Comparison of ENCODE assay signal across 10 cellular contexts in genomic region chr15:60583946-60584345, GRCh38.
DNase-seq lines count a peak whose midpoint lies in the region; ATAC-seq and TF ChIP-seq lines count a peak whose summit lies in the region.
"Had no signal": no experiment of that assay in that cellular context is flagged by ENCODE, and none has a peak within 500 bp of the region (broad histone marks: within the 10 kb centered on the region; RNA-seq: fewer than 3 reads in every experiment).

No MANE protein-coding gene starts in this region.

- H3K79me2 ChIP-seq in OCI-LY7 (ENCODE audit: insufficient read depth, low read depth, low read length): no peaks in the 10 kb centered on the region

- CTCF ChIA-PET in OCI-LY7 (lab: Charles Lee; ENCODE audit: unreplicated experiment): no interaction called here

- H4K20me1 ChIP-seq in OCI-LY7 (ENCODE audit: insufficient read depth, low read length): no peaks in the 10 kb centered on the region

- DNase-seq in left ventricle myocardium inferior (no peak), Right ventricle myocardium superior (no peak), OCI-LY7 (ENCODE audit: low spot score) (no peak), epithelial cell of prostate (ENCODE audit: low read depth, low spot score) (no peak), upper lobe of left lung (peak in 1 of 2 donors; percentile 56), foreskin fibroblast (no peak), GF-D8 (lab: John Stamatoyannopoulos, UW) (no peak), NOMO-1 treated with dmso at 0.1 percent for 144 hours (lab: John Stamatoyannopoulos, UW; ENCODE audit: unreplicated experiment) (no peak)

- no peak overlapping the region for H3K4me2 ChIP-seq in OCI-LY7 (ENCODE audit: low read length)

- POLR2A ChIA-PET in OCI-LY7 (lab: Charles Lee): interaction anchor here (0.7 to 1.4 kb wide), 2 partner anchors 333 to 568 kb away, joined by 3 to 4 read pairs; no protein-coding TSS in a partner anchor

- intact Hi-C loops in left ventricle myocardium inferior (cut with micrococcal nuclease): loop anchor here (10.0 kb wide), 2 partner anchors 181 to 461 kb away; no protein-coding TSS in a partner anchor
- intact Hi-C loops in Right ventricle myocardium superior (cut with DNase I): no loop called here
- intact Hi-C loops in OCI-LY7 (cut with micrococcal nuclease; ENCODE audit: unreplicated experiment): loop anchor here (2.0 to 10.0 kb wide), 3 partner anchors 161 to 1251 kb away; no protein-coding TSS in a partner anchor

- H3K9me3 ChIP-seq in left ventricle myocardium inferior (replicated peaks) (no peaks in the 10 kb centered on the region), OCI-LY7 (ENCODE audit: low read length) (no peaks in the 10 kb centered on the region), upper lobe of left lung (no peaks in the 10 kb centered on the region)
- H3K9me3 ChIP-seq: gastroesophageal sphincter had no signal

- no peak for TF ChIP-seq EP300 in upper lobe of left lung (IDR thresholded peaks at IDR 0.05)

- H3K4me3 ChIP-seq in left ventricle myocardium inferior: no peak overlapping the region
- no peak overlapping the region for H3K4me3 ChIP-seq in OCI-LY7 (ENCODE audit: low read depth, low read length, poor library complexity, severe bottlenecking)
- H3K4me3 ChIP-seq in upper lobe of left lung: no peak overlapping the region
- H3K4me3 ChIP-seq in foreskin fibroblast (ENCODE audit: low read depth in 1 of 2, low read length in 2 of 2): no peak overlapping the region
- H3K4me3 ChIP-seq: cardiac muscle cell, gastroesophageal sphincter had no signal

- H3K27me3 ChIP-seq in left ventricle myocardium inferior (ENCODE audit: low read depth) (no peaks in the 10 kb centered on the region), upper lobe of left lung (no peaks in the 10 kb centered on the region)
- H3K27me3 ChIP-seq: gastroesophageal sphincter had no signal

- peak overlapping the region; percentile 23; the same call in 1 of the 2 replicates for H2AFZ ChIP-seq in OCI-LY7 (ENCODE audit: low read length)

- TF ChIP-seq POLR2A in upper lobe of left lung (IDR thresholded peaks at IDR 0.05): no peak

- ATAC-seq in Right ventricle myocardium superior (ENCODE audit: poor library complexity): no peak
- no peak for ATAC-seq in upper lobe of left lung (ENCODE audit: low FRiP score in 2 of 2)
- ATAC-seq: gastroesophageal sphincter had no signal

- WGBS in upper lobe of left lung, 2 donors: 61 to 62% methylated on average over 3 of the region's 3 CpGs

- H3K27ac ChIP-seq in left ventricle myocardium inferior (replicated peaks): peak overlapping the region; percentile 31
- no peak overlapping the region for H3K27ac ChIP-seq in OCI-LY7 (ENCODE audit: low read depth, low read length, poor library complexity, severe bottlenecking)
- peak overlapping the region; percentile 49 for H3K27ac ChIP-seq in epithelial cell of prostate
- H3K27ac ChIP-seq in upper lobe of left lung: peak overlapping the region; percentile 7 to 59 (median 34)
- H3K27ac ChIP-seq: cardiac muscle cell had no signal

- no peaks in the 10 kb centered on the region for H3K9me2 ChIP-seq in OCI-LY7 (ENCODE audit: insufficient read depth, low read length)

- no TSS peak for BruUV-seq in OCI-LY7 (replicated peaks; lab: Mats Ljungman, UMichigan)

- H3K36me3 ChIP-seq in left ventricle myocardium inferior (no peaks in the 10 kb centered on the region), OCI-LY7 (ENCODE audit: insufficient read depth, low read length) (no peaks in the 10 kb centered on the region), upper lobe of left lung (no peaks in the 10 kb centered on the region)
- H3K36me3 ChIP-seq: cardiac muscle cell, gastroesophageal sphincter had no signal

- TF ChIP-seq CTCF in left ventricle myocardium inferior (IDR thresholded peaks at IDR 0.05; ENCODE audit: borderline replicate concordance) (no peak), OCI-LY7 (conservative IDR thresholded peaks at IDR 0.05; ENCODE audit: low read length) (no peak), upper lobe of left lung (IDR thresholded peaks at IDR 0.05) (no peak), foreskin fibroblast (IDR thresholded peaks at IDR 0.05; ENCODE audit: low read depth, low read length) (no peak)

- H3K4me1 ChIP-seq in left ventricle myocardium inferior: peaks cover 65% of the 10 kb centered on the region
- peaks cover 12% of the 10 kb centered on the region for H3K4me1 ChIP-seq in OCI-LY7 (ENCODE audit: insufficient read depth, low read length, poor library complexity, severe bottlenecking)
- peaks cover 3 to 34% (median 29%) of the 10 kb centered on the region in 4 donors for H3K4me1 ChIP-seq in upper lobe of left lung
